In genomic region chr1:94351441-94351840, GRCh38 we compare ENCODE assay signal across 30 cellular contexts.
"Had no signal": no experiment of that assay in that cellular context is flagged by ENCODE, and none has a peak within 500 bp of the region (broad histone marks: within the 10 kb centered on the region; RNA-seq: fewer than 3 reads in every experiment).

No MANE protein-coding gene starts in this region.

- H3K27ac ChIP-seq: ascending aorta, cardiac muscle cell, colonic mucosa, epithelial cell of prostate, neural progenitor cell, parathyroid adenoma, psoas muscle, thyroid gland, upper lobe of right lung had no signal

- H3K9me3 Mint-ChIP-seq: activated naive CD8-positive, alpha-beta T cell treated with anti-CD3 and anti-CD28 coated beads for 36 hours; natural killer cell; neural progenitor cell; stimulated activated naive CD8-positive, alpha-beta T cell treated with anti-CD3 and anti-CD28 coated beads, Interleukin-15, amount 100 ng/mL, for 72 hours; WTC11 had no signal

- DNase-seq: activated CD4-positive, alpha-beta T cell treated with anti-CD3 and anti-CD28 coated beads for 1 hour; activated CD4-positive, alpha-beta T cell treated with anti-CD3 and anti-CD28 coated beads, Interleukin-2, amount 50 U/mL, for 48 hours; activated CD8-positive, alpha-beta memory T cell treated with anti-CD3 and anti-CD28 coated beads, Interleukin-2, amount 50 U/mL, for 48 hours; activated effector memory CD4-positive, alpha-beta T cell treated with Interleukin-2 at 50 U/mL for 16 hours; activated naive CD4-positive, alpha-beta T cell treated with Interleukin-2 at 50 U/mL for 16 hours; activated naive CD8-positive, alpha-beta T cell treated with anti-CD3 and anti-CD28 coated beads for 36 hours; cerebellar nuclear complex; colonic mucosa; effector CD8-positive, alpha-beta T cell; kidney glomerular epithelial cell; left ventricle myocardium inferior; mesendoderm; natural killer cell; occipital lobe; psoas muscle; stimulated activated naive CD8-positive, alpha-beta T cell treated with anti-CD3 and anti-CD28 coated beads, Interleukin-15, amount 100 ng/mL, for 72 hours; substantia nigra; T-helper 17 cell; T1000; thyroid gland; upper lobe of right lung had no signal

- H3K36me3 Mint-ChIP-seq: activated naive CD8-positive, alpha-beta T cell treated with anti-CD3 and anti-CD28 coated beads for 36 hours; brain; natural killer cell; neural progenitor cell; WTC11 had no signal

- H3K27me3 Mint-ChIP-seq: activated naive CD8-positive, alpha-beta T cell treated with anti-CD3 and anti-CD28 coated beads for 36 hours had no signal

- H3K4me3 Mint-ChIP-seq: activated naive CD8-positive, alpha-beta T cell treated with anti-CD3 and anti-CD28 coated beads for 36 hours; brain; natural killer cell; neural progenitor cell; stimulated activated naive CD8-positive, alpha-beta T cell treated with anti-CD3 and anti-CD28 coated beads, Interleukin-15, amount 100 ng/mL, for 72 hours; T-helper 17 cell; WTC11 had no signal

- H3K4me1 ChIP-seq: ascending aorta, colonic mucosa, parathyroid adenoma, psoas muscle, thyroid gland, upper lobe of right lung had no signal

- H3K4me3 ChIP-seq: ascending aorta, cardiac muscle cell, colonic mucosa, left ventricle myocardium inferior, lung, neural progenitor cell, psoas muscle, smooth muscle cell, thyroid gland, upper lobe of right lung had no signal

- H3K4me1 Mint-ChIP-seq: activated naive CD8-positive, alpha-beta T cell treated with anti-CD3 and anti-CD28 coated beads for 36 hours; brain; natural killer cell; stimulated activated naive CD8-positive, alpha-beta T cell treated with anti-CD3 and anti-CD28 coated beads, Interleukin-15, amount 100 ng/mL, for 72 hours; T-helper 17 cell; WTC11 had no signal

- H3K27me3 ChIP-seq: ascending aorta, cardiac muscle cell, colonic mucosa, neural progenitor cell, thyroid gland, upper lobe of right lung had no signal

- H3K9me3 ChIP-seq: ascending aorta, colonic mucosa, left ventricle myocardium inferior, psoas muscle, thyroid gland, upper lobe of right lung had no signal

- H3K36me3 ChIP-seq: ascending aorta, cardiac muscle cell, colonic mucosa, left ventricle myocardium inferior, neural progenitor cell, thyroid gland, upper lobe of right lung had no signal

- H3K27ac Mint-ChIP-seq: activated naive CD8-positive, alpha-beta T cell treated with anti-CD3 and anti-CD28 coated beads for 36 hours; brain; natural killer cell; neural progenitor cell; stimulated activated naive CD8-positive, alpha-beta T cell treated with anti-CD3 and anti-CD28 coated beads, Interleukin-15, amount 100 ng/mL, for 72 hours; T-helper 17 cell; WTC11 had no signal

- ATAC-seq: natural killer cell; psoas muscle; stimulated activated naive CD8-positive, alpha-beta T cell treated with anti-CD3 and anti-CD28 coated beads, Interleukin-15, amount 100 ng/mL, for 72 hours; T-helper 17 cell; upper lobe of right lung; WTC11 had no signal
